In the genomic region with DNA sequence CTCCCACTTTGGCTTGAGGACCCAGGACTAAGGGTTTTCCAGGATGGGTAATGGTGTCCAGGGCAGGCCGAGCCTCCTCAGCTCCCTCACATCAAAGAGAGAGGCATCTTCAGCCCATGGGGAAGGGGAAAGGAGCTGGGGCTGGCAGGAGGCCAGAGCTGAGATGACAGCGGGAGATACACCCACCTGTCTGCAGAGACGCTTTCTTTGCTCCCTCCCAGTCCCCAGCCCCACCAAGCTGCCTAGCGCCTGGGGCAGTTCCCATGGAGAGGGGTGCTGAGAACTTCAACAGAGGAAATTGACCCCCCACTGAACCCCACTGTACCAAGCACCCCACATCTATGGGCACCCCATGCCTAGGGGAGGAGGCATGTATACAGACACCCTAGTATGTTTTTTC, we compare ENCODE assay signal across 15 cellular contexts. TPM values are rescaled to one million over a fixed set of nuclear protein-coding genes. Genes with fewer than 3 reads are reported as not detected.
DNase-seq lines count a peak whose midpoint lies in the region; TF ChIP-seq lines count a peak whose summit lies in the region.
"Had no signal": no experiment of that assay in that cellular context is flagged by ENCODE, and none has a peak within 500 bp of the region (broad histone marks: within the 10 kb centered on the region; RNA-seq: fewer than 3 reads in every experiment).

No MANE protein-coding gene starts in this region.

- intact Hi-C loops in posterior vena cava (cut with DNase I) = no loop called here

- H3K36me3 Mint-ChIP-seq in endothelial cell (ENCODE audit: low read depth, unreplicated experiment) = peaks cover 57% of the 10 kb centered on the region

- DNase-seq in NCI-H69 (lab: John Stamatoyannopoulos, UW) (peak; percentile 33), endothelial cell (ENCODE audit: low spot score) (no peak), posterior vena cava (ENCODE audit: low spot score) (peak; percentile 49), COR-L47 (lab: John Stamatoyannopoulos, UW) (no peak), kidney tubule cell (ENCODE audit: low spot score) (no peak), globus pallidus (ENCODE audit: low spot score) (no peak)
- no peak for DNase-seq in NK-92 treated with Interleukin-12 subunit alpha and Interleukin-12 subunit beta, amount 100 ng/mL, for 24 hours (lab: John Stamatoyannopoulos, UW)
- DNase-seq: CD4-positive, alpha-beta T cell; GF-D8; HFFc6; NCI-H1436 treated with DMSO at 0.1 percent for 48 hours; NCI-H2081; NCI-H226; SHP77 had no signal

- H3K9me3 Mint-ChIP-seq in endothelial cell (ENCODE audit: unreplicated experiment) = no peaks in the 10 kb centered on the region
- H3K9me3 Mint-ChIP-seq: CD4-positive, alpha-beta T cell; HFFc6 had no signal

- no peak overlapping the region for H3K27ac Mint-ChIP-seq in endothelial cell (ENCODE audit: unreplicated experiment)
- H3K27ac Mint-ChIP-seq: CD4-positive, alpha-beta T cell; HFFc6 had no signal

- H3K4me3 Mint-ChIP-seq in endothelial cell (ENCODE audit: unreplicated experiment) = peak overlapping the region; percentile 17
- H3K4me3 Mint-ChIP-seq: CD4-positive, alpha-beta T cell; HFFc6 had no signal

- peaks cover 25% of the 10 kb centered on the region for H3K4me1 Mint-ChIP-seq in endothelial cell (ENCODE audit: unreplicated experiment)

- peaks cover 8% of the 10 kb centered on the region for H3K27me3 Mint-ChIP-seq in endothelial cell (ENCODE audit: unreplicated experiment)

- peak overlapping the region; percentile 79 for H3K27ac ChIP-seq in 22Rv1

- TF ChIP-seq CTCF in 22Rv1 (IDR thresholded peaks at IDR 0.05) = no peak
- no peak for TF ChIP-seq CTCF in endothelial cell (IDR thresholded peaks at IDR 0.05; ENCODE audit: unreplicated experiment)

RNA-seq across cellular contexts. Expression of a gene that starts 10.6 kb away (rescaled TPM):
- 140 TPM for total RNA-seq in endothelial cell (ENCODE audit: unreplicated experiment)
- total RNA-seq in posterior vena cava = 10 to 100 TPM; 30.2 to 36.7 TPM

RNA-seq across cellular contexts. Expression of a gene that starts 56.0 kb away (rescaled TPM):
- 115 TPM for total RNA-seq in endothelial cell (ENCODE audit: unreplicated experiment)
- 10 to 100 TPM; 46.4 to 49.6 TPM for total RNA-seq in posterior vena cava

Comparison
In these comparisons a context has a peak if more than half of its experiments do, and no peak if none do; other contexts are left out.
1. DNase-seq: peak in NCI-H69 (single experiment) and posterior vena cava (single experiment); none in endothelial cell (single experiment), COR-L47 (single experiment), kidney tubule cell (single experiment), NK-92 treated with Interleukin-12 subunit alpha and Interleukin-12 subunit beta, amount 100 ng/mL, for 24 hours (single experiment) and globus pallidus (single experiment).